8 cellular contexts compared by ENCODE assay signal in the genomic region with DNA sequence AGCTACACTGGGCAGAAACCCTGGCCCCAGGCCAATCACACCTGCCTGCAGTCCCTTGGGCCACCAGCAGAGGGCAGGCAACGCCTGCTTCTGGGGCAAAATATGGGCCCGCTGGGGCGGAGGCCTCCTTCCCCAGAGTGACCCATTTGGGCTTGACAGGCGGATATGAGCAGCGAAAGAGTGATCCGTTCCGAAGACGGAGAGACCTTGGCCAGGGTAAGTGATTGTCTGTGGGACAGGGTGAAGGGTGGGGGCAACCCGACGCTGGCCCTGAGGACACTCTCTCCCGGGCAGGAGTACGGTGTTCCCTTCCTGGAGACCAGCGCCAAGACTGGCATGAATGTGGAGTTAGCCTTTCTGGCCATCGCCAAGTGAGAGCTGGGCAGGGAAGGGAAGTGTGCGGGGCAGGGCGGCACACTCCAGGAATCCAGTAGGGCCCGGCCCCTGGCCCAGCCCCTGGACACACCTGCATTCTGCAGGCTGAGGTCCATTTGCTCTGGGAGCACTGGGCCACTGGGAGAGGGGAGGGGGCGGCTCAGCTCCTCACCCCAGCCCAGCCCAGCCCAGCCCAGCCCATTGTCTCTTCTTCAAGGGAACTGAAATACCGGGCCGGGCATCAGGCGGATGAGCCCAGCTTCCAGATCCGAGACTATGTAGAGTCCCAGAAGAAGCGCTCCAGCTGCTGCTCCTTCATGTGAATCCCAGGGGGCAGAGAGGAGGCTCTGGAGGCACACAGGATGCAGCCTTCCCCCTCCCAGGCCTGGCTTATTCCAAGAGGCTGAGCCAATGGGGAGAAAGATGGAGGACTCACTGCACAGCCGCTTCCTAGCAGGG.
DNase-seq lines count a peak whose midpoint lies in the region; ATAC-seq lines count a peak whose summit lies in the region.

No MANE protein-coding gene starts in this region.

- H3K27me3 ChIP-seq in layer of hippocampus (ENCODE audit: control insufficient read depth, insufficient read depth, low read length), result no peaks in the 10 kb centered on the region

- H3K27ac ChIP-seq in layer of hippocampus (ENCODE audit: low read depth, low read length), result peak overlapping the region; percentile 54

- no peak for ATAC-seq in GM21447 (IDR thresholded peaks at IDR 0.05; ENCODE audit: unreplicated experiment)

- DNase-seq in NCI-H2107 treated with DMSO at 0.1 percent for 48 hours (lab: John Stamatoyannopoulos, UW; ENCODE audit: unreplicated experiment) (peak; percentile 42), NCI-H2107 (lab: John Stamatoyannopoulos, UW) (no peak), NCI-H2029 treated with DMSO at 0.1 percent for 48 hours (lab: John Stamatoyannopoulos, UW) (peak; percentile 22), cerebellar cortex (ENCODE audit: low spot score) (peak; percentile 78)
- DNase-seq in activated CD4-positive, CD25-positive, alpha-beta regulatory T cell treated with anti-CD3 and anti-CD28 coated beads, Interleukin-2, amount 50 U/mL, for 72 hours, result peak; percentile 96
- peak; percentile 77 to 79 for DNase-seq in stimulated activated CD4-positive, alpha-beta T cell treated with anti-CD3 and anti-CD28 coated beads, Interleukin-1b, Interleukin-23, amount 100 ng/mL, for 4 hours (ENCODE audit: low read depth in 2 of 2)
